In the genomic region with DNA sequence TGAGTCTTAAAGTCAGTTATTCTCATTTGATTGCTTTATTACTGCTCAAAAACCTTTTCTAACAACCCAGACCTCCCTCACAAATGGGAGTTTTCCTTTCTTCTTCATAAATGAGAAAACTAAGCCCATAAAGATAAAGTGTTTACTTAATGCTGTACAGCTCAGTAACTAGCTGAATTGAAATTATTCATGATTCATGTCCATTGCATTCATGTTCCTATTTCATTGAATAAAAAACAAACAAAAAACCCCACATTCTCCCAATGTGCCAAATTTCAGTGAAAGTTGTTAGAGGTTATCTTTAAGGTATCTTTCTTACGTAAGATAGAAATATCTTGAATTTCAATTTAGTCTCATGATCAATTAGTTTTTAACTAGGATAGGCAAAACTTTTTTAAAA, we compare ENCODE assay signal across 30 cellular contexts. TPM values are rescaled to one million over a fixed set of nuclear protein-coding genes. Genes with fewer than 3 reads are reported as not detected.
A peak's percentile ranks its signal among the peaks of the same experiment; 100 is the strongest.
DNase-seq lines count a peak whose midpoint lies in the region; ATAC-seq and TF ChIP-seq lines count a peak whose summit lies in the region.
"Had no signal": no experiment of that assay in that cellular context is flagged by ENCODE, and none has a peak within 500 bp of the region (broad histone marks: within the 10 kb centered on the region; RNA-seq: fewer than 3 reads in every experiment).

No MANE protein-coding gene starts in this region.

- H2AFZ ChIP-seq in IMR-90 (replicated peaks; ENCODE audit: low read length, poor library complexity) (no peak overlapping the region), mesenchymal stem cell (ENCODE audit: low read depth, low read length) (no peak overlapping the region)

- H3K56ac ChIP-seq in IMR-90 (ENCODE audit: extremely low read depth, insufficient read depth, low read length) = no peak overlapping the region
- no peak overlapping the region for H3K56ac ChIP-seq in mesendoderm (ENCODE audit: low read length)

- H3K9me3 ChIP-seq in CD8-positive, alpha-beta T cell (ENCODE audit: low read length) = no peaks in the 10 kb centered on the region
- H3K9me3 ChIP-seq in IMR-90 (ENCODE audit: control insufficient read depth, insufficient read depth, low read length) (no peaks in the 10 kb centered on the region), mesenchymal stem cell (ENCODE audit: control insufficient read depth, low read length) (no peaks in the 10 kb centered on the region)
- H3K9me3 ChIP-seq: adrenal gland; BLaER1 treated with 17β-estradiol and CSF1 and Interleukin-3, amounts not matched to agents 10 nM and 100 nM; gastroesophageal sphincter; transverse colon had no signal

- H2BK5ac ChIP-seq in IMR-90 (ENCODE audit: low read depth, low read length, poor library complexity, severe bottlenecking) (no peak overlapping the region), mesenchymal stem cell (ENCODE audit: low read depth, low read length, poor library complexity, severe bottlenecking) (no peak overlapping the region), mesendoderm (ENCODE audit: low read length) (no peak overlapping the region)

- H3K79me1 ChIP-seq in IMR-90 (ENCODE audit: low read depth in 1 of 2, low read length in 2 of 2) (no peaks in the 10 kb centered on the region), mesenchymal stem cell (replicated peaks; ENCODE audit: low read length, poor library complexity, severe bottlenecking) (no peaks in the 10 kb centered on the region), mesendoderm (ENCODE audit: low read length) (no peaks in the 10 kb centered on the region)

- H3K36me3 Mint-ChIP-seq in CD8-positive, alpha-beta T cell = no peaks in the 10 kb centered on the region
- H3K36me3 Mint-ChIP-seq: memory B cell, T-cell had no signal

- no peaks in the 10 kb centered on the region for H4K20me1 ChIP-seq in IMR-90 (ENCODE audit: insufficient read depth, low read length)
- H4K20me1 ChIP-seq: BLaER1 treated with 17β-estradiol and CSF1 and Interleukin-3, amounts not matched to agents 10 nM and 100 nM had no signal

- DNase-seq in CD8-positive, alpha-beta T cell = no peak
- peak; percentile 48 for DNase-seq in IMR-90
- DNase-seq in astrocyte of the spinal cord (ENCODE audit: low read depth, low spot score) = peak; percentile 38
- peak; percentile 11 for DNase-seq in mesenchymal stem cell
- no peak for DNase-seq in mesendoderm
- no peak for DNase-seq in germinal center (ENCODE audit: low spot score)
- DNase-seq in head of caudate nucleus = no peak
- DNase-seq: ACHN; activated CD4-positive, CD25-positive, alpha-beta regulatory T cell treated with anti-CD3 and anti-CD28 coated beads, Interleukin-2, amount 50 U/mL, for 72 hours; activated gamma-delta T cell treated with Interleukin-2 at 50 U/mL for 16 hours; activated T-cell treated with anti-CD3 and anti-CD28 coated beads, Interleukin-2, amount 50 U/mL, for 1 hour; adrenal gland; dorsolateral prefrontal cortex; naive B cell; NCI-H1048; NCI-H1930; NCI-H2227 treated with DMSO at 0.1 percent for 48 hours; NCI-H82; occipital lobe; OCI-M1; SHP77 treated with DMSO at 0.1 percent for 48 hours; stimulated activated naive CD8-positive, alpha-beta T cell treated with anti-CD3 and anti-CD28 coated beads, Interleukin-15, amount 100 ng/mL, for 72 hours; T-cell; transverse colon had no signal

- H3K27me3 ChIP-seq in CD8-positive, alpha-beta T cell (ENCODE audit: insufficient read depth, low read length) = no peaks in the 10 kb centered on the region
- H3K27me3 ChIP-seq in IMR-90 (ENCODE audit: control insufficient read depth, insufficient read depth, low read length) = no peaks in the 10 kb centered on the region
- H3K27me3 ChIP-seq in mesenchymal stem cell (ENCODE audit: control insufficient read depth in 1 of 2, insufficient read depth in 1 of 2, low read length in 2 of 2) = no peaks in the 10 kb centered on the region
- no peaks in the 10 kb centered on the region for H3K27me3 ChIP-seq in mesendoderm (ENCODE audit: insufficient read depth, low read length, poor library complexity)
- H3K27me3 ChIP-seq: adrenal gland; BLaER1 treated with 17β-estradiol and CSF1 and Interleukin-3, amounts not matched to agents 10 nM and 100 nM; gastroesophageal sphincter; transverse colon had no signal

- H3K79me2 ChIP-seq in mesendoderm (ENCODE audit: control insufficient read depth, insufficient read depth, low read length) = no peaks in the 10 kb centered on the region

- dilution Hi-C loops in IMR-90 (cut with HindIII; ENCODE audit: low sequenced_read_pairs, unreplicated experiment) = no loop called here

- no peak for TF ChIP-seq CTCF in CD8-positive, alpha-beta T cell (IDR thresholded peaks at IDR 0.05)
- no peak for TF ChIP-seq CTCF in IMR-90 (conservative IDR thresholded peaks at IDR 0.05; ENCODE audit: low read depth, low read length)
- no peak for TF ChIP-seq CTCF in astrocyte of the spinal cord (IDR thresholded peaks at IDR 0.05; ENCODE audit: low read depth, low read length)

- H3K9me3 Mint-ChIP-seq in CD8-positive, alpha-beta T cell = no peaks in the 10 kb centered on the region
- H3K9me3 Mint-ChIP-seq: memory B cell, naive B cell, T-cell had no signal

- H2BK20ac ChIP-seq in IMR-90 (ENCODE audit: low read depth, low read length) = no peak overlapping the region

- H3K36me3 ChIP-seq in CD8-positive, alpha-beta T cell (ENCODE audit: insufficient read depth, low read length) = no peaks in the 10 kb centered on the region
- H3K36me3 ChIP-seq in IMR-90 (ENCODE audit: control insufficient read depth, insufficient read depth, low read length) (no peaks in the 10 kb centered on the region), mesenchymal stem cell (ENCODE audit: control insufficient read depth in 1 of 2, insufficient read depth in 2 of 2, low read depth in 1 of 2, low read length in 2 of 2) (no peaks in the 10 kb centered on the region), mesendoderm (ENCODE audit: control insufficient read depth, insufficient read depth, low read length) (no peaks in the 10 kb centered on the region)
- H3K36me3 ChIP-seq: adrenal gland; BLaER1 treated with 17β-estradiol and CSF1 and Interleukin-3, amounts not matched to agents 10 nM and 100 nM; gastroesophageal sphincter; transverse colon had no signal

- intact Hi-C loops in CD8-positive, alpha-beta T cell (cut with DNase I, micrococcal nuclease) = no loop called here
- intact Hi-C loops in IMR-90 (cut with micrococcal nuclease) = no loop called here
- intact Hi-C loops in head of caudate nucleus (cut with DNase I) = no loop called here

- no peak overlapping the region for H2BK120ac ChIP-seq in IMR-90 (ENCODE audit: low read depth, low read length)
- H2BK120ac ChIP-seq in mesenchymal stem cell (ENCODE audit: low read depth, low read length) = no peak overlapping the region
- H2BK120ac ChIP-seq in mesendoderm (ENCODE audit: low read depth, low read length) = no peak overlapping the region

- H3K4ac ChIP-seq in IMR-90 (ENCODE audit: low read depth, low read length) (no peak overlapping the region), mesenchymal stem cell (ENCODE audit: low read depth in 1 of 2, low read length in 2 of 2) (no peak overlapping the region), mesendoderm (ENCODE audit: low read depth, low read length) (no peak overlapping the region)

- H3K27ac Mint-ChIP-seq in CD8-positive, alpha-beta T cell = peak overlapping the region; percentile 14
- H3K27ac Mint-ChIP-seq: memory B cell, T-cell had no signal

- WGBS in IMR-90 (ENCODE audit: extremely low coverage in 2 of 2, insufficient read length in 1 of 2), 2 experiments = no CpG with 5 or more reads among the region's 1 CpG
- no CpG with 5 or more reads among the region's 1 CpG for WGBS in mesenchymal stem cell
- WGBS in mesendoderm (ENCODE audit: extremely low coverage, insufficient coverage, low lambda C conversion rate) = no CpG with 5 or more reads among the region's 1 CpG

- H3K4me2 ChIP-seq in IMR-90 (ENCODE audit: low read depth, low read length) (no peak overlapping the region), mesenchymal stem cell (ENCODE audit: low read length, poor library complexity, severe bottlenecking) (no peak overlapping the region), mesendoderm (ENCODE audit: low read length) (no peak overlapping the region)
- H3K4me2 ChIP-seq: BLaER1 treated with 17β-estradiol and CSF1 and Interleukin-3, amounts not matched to agents 10 nM and 100 nM; KMS-11 had no signal

- ATAC-seq in CD8-positive, alpha-beta T cell = no peak
- ATAC-seq in IMR-90 (ENCODE audit: low read depth) (peak; percentile 42), GM18505 (IDR thresholded peaks at IDR 0.05; ENCODE audit: unreplicated experiment) (no peak)
- ATAC-seq: gastroesophageal sphincter; stimulated activated naive CD8-positive, alpha-beta T cell treated with anti-CD3 and anti-CD28 coated beads, Interleukin-15, amount 100 ng/mL, for 72 hours; T-cell had no signal

- H3K4me1 ChIP-seq in CD8-positive, alpha-beta T cell (ENCODE audit: insufficient read depth, low read length) = peaks cover 7% of the 10 kb centered on the region
- H3K4me1 ChIP-seq in IMR-90 (ENCODE audit: control insufficient read depth, insufficient read depth, low read length) (peaks cover 4% of the 10 kb centered on the region), mesenchymal stem cell (ENCODE audit: control insufficient read depth, insufficient read depth, low read depth, low read length) (peaks cover 4% of the 10 kb centered on the region), mesendoderm (ENCODE audit: control insufficient read depth, low read depth, low read length) (no peaks in the 10 kb centered on the region)
- H3K4me1 ChIP-seq: adrenal gland had no signal

- H4K8ac ChIP-seq in IMR-90 (ENCODE audit: low read depth in 2 of 2, low read length in 2 of 2) = no peak overlapping the region
- no peak overlapping the region for H4K8ac ChIP-seq in mesenchymal stem cell (ENCODE audit: low read length)
- H4K8ac ChIP-seq in mesendoderm (ENCODE audit: low read depth, low read length) = no peak overlapping the region

- no TSS peak for BruUV-seq in IMR-90 (replicated peaks; lab: Mats Ljungman, UMichigan)

- POLR2A ChIA-PET in CD8-positive, alpha-beta T cell (lab: Charles Lee) = no interaction called here
- POLR2A ChIA-PET in IMR-90 (lab: Charles Lee; ENCODE audit: unreplicated experiment) = no interaction called here

- TF ChIP-seq RAD21 in IMR-90 (IDR thresholded peaks at IDR 0.05; ENCODE audit: low read length) = no peak

- H3K27ac ChIP-seq in CD8-positive, alpha-beta T cell (ENCODE audit: low read depth, low read length) = no peak overlapping the region
- H3K27ac ChIP-seq in IMR-90 (ENCODE audit: insufficient read depth, low read length) = no peak overlapping the region
- no peak overlapping the region for H3K27ac ChIP-seq in mesenchymal stem cell (ENCODE audit: low read length, poor library complexity, severe bottlenecking)
- no peak overlapping the region for H3K27ac ChIP-seq in mesendoderm (ENCODE audit: low read depth, low read length)
- H3K27ac ChIP-seq: adrenal gland; BLaER1 treated with 17β-estradiol and CSF1 and Interleukin-3, amounts not matched to agents 10 nM and 100 nM; dorsolateral prefrontal cortex; epithelial cell of prostate; gastroesophageal sphincter; KMS-11; transverse colon had no signal

- H3K4me1 Mint-ChIP-seq in CD8-positive, alpha-beta T cell (ENCODE audit: low read depth) = peaks cover 12% of the 10 kb centered on the region

- H4K5ac ChIP-seq in IMR-90 (ENCODE audit: low read depth, low read length) (no peak overlapping the region), mesendoderm (ENCODE audit: low read length) (no peak overlapping the region)

- TF ChIP-seq POLR2A in IMR-90 (IDR thresholded peaks at IDR 0.05; ENCODE audit: low read depth, low read length) (no peak), GM18505 (IDR thresholded peaks at IDR 0.05; ENCODE audit: borderline replicate concordance, extremely low read depth, insufficient read depth, insufficient read length) (no peak)

- H4K91ac ChIP-seq in IMR-90 (ENCODE audit: insufficient read depth, low read depth, low read length) (no peak overlapping the region), mesenchymal stem cell (ENCODE audit: low read length) (no peak overlapping the region)

- no peak overlapping the region for H3K4me3 Mint-ChIP-seq in CD8-positive, alpha-beta T cell
- H3K4me3 Mint-ChIP-seq: memory B cell; stimulated activated naive CD8-positive, alpha-beta T cell treated with anti-CD3 and anti-CD28 coated beads, Interleukin-15, amount 100 ng/mL, for 72 hours; T-cell had no signal

- in situ Hi-C loops in IMR-90 (cut with MboI; ENCODE audit: low sequenced_read_pairs) (no loop called here), astrocyte of the spinal cord (cut with HindIII; ENCODE audit: low sequenced_read_pairs) (no loop called here)

- no peak overlapping the region for H2AK5ac ChIP-seq in IMR-90 (ENCODE audit: low read depth, low read length)
- H2AK5ac ChIP-seq in mesenchymal stem cell (ENCODE audit: low read length, severe bottlenecking) = no peak overlapping the region
- H2AK5ac ChIP-seq in mesendoderm (ENCODE audit: low read length) = no peak overlapping the region

- no peaks in the 10 kb centered on the region for H3K27me3 Mint-ChIP-seq in CD8-positive, alpha-beta T cell (ENCODE audit: low read depth)
- H3K27me3 Mint-ChIP-seq: memory B cell; stimulated activated naive CD8-positive, alpha-beta T cell treated with anti-CD3 and anti-CD28 coated beads, Interleukin-15, amount 100 ng/mL, for 72 hours; T-cell had no signal

- no peak overlapping the region for H3K23ac ChIP-seq in IMR-90 (ENCODE audit: low read depth, low read length)
- no peak overlapping the region for H3K23ac ChIP-seq in mesenchymal stem cell (ENCODE audit: low read length in 2 of 2)
- H3K23ac ChIP-seq in mesendoderm (ENCODE audit: low read length) = no peak overlapping the region

- no peaks in the 10 kb centered on the region for H3K9me1 ChIP-seq in IMR-90 (ENCODE audit: insufficient read depth, low read length)

- H3K9ac ChIP-seq in IMR-90 (ENCODE audit: low read depth, low read length) = no peak overlapping the region
- no peak overlapping the region for H3K9ac ChIP-seq in mesenchymal stem cell (ENCODE audit: low read length)
- no peak overlapping the region for H3K9ac ChIP-seq in mesendoderm (ENCODE audit: low read length)
- H3K9ac ChIP-seq: BLaER1 treated with 17β-estradiol and CSF1 and Interleukin-3, amounts not matched to agents 10 nM and 100 nM; KMS-11 had no signal

- H3K14ac ChIP-seq in IMR-90 (replicated peaks; ENCODE audit: low read depth, low read length) (no peak overlapping the region), mesenchymal stem cell (ENCODE audit: low read length in 2 of 2) (no peak overlapping the region)

- H3K18ac ChIP-seq in IMR-90 (ENCODE audit: low read depth, low read length) (no peak overlapping the region), mesenchymal stem cell (ENCODE audit: low read depth in 1 of 2, low read length in 2 of 2) (no peak overlapping the region), mesendoderm (ENCODE audit: low read length) (no peak overlapping the region)

- H2AK9ac ChIP-seq in IMR-90 (replicated peaks; ENCODE audit: low read depth, low read length, poor library complexity) = no peak overlapping the region

- H2BK15ac ChIP-seq in IMR-90 (ENCODE audit: low read depth, low read length) = no peak overlapping the region
- no peak overlapping the region for H2BK15ac ChIP-seq in mesenchymal stem cell (ENCODE audit: low read depth, poor library complexity, severe bottlenecking)
- no peak overlapping the region for H2BK15ac ChIP-seq in mesendoderm (replicated peaks; ENCODE audit: low read depth)

- no peak overlapping the region for H3K4me3 ChIP-seq in CD8-positive, alpha-beta T cell (ENCODE audit: low read depth, low read length)
- H3K4me3 ChIP-seq in IMR-90 (ENCODE audit: insufficient read depth, low read depth, low read length) (no peak overlapping the region), astrocyte of the spinal cord (ENCODE audit: low read depth, low read length) (no peak overlapping the region), mesenchymal stem cell (ENCODE audit: insufficient read depth in 1 of 2, low read depth in 1 of 2, low read length in 2 of 2) (no peak overlapping the region), mesendoderm (ENCODE audit: low read length) (no peak overlapping the region)
- H3K4me3 ChIP-seq: adrenal gland; BLaER1 treated with 17β-estradiol and CSF1 and Interleukin-3, amounts not matched to agents 10 nM and 100 nM; dorsolateral prefrontal cortex; gastroesophageal sphincter; transverse colon had no signal

- no peak overlapping the region for H2BK12ac ChIP-seq in mesenchymal stem cell (ENCODE audit: low read length in 2 of 2)

- CTCF ChIA-PET in CD8-positive, alpha-beta T cell (lab: Charles Lee) = no interaction called here
- CTCF ChIA-PET in IMR-90 (lab: Yijun Ruan, JAX) = no interaction called here

RNA-seq across cellular contexts. Expression of a gene that starts 2.8 kb away (rescaled TPM):
- total RNA-seq in CD8-positive, alpha-beta T cell = not detected
- total RNA-seq in IMR-90 (2012; rRNA removed) = not detected in 2 replicates
- polyA plus RNA-seq in IMR-90 (2012; rRNA removed) = not detected in 2 replicates
- not detected in 2 replicates for polyA plus RNA-seq in IMR-90 (2012; cell fraction: cytosol; rRNA removed)
- not detected in 2 replicates for polyA plus RNA-seq in IMR-90 (2012; cell fraction: nucleus; rRNA removed; ENCODE audit: low replicate concordance)
- polyA plus RNA-seq in mesenchymal stem cell (2013, experiment 1 of 2) = not detected
- not detected for polyA plus RNA-seq in mesenchymal stem cell (2013, experiment 2 of 2)
- not detected for polyA plus RNA-seq in mesendoderm (2013, experiment 1 of 2)
- not detected for polyA plus RNA-seq in mesendoderm (2013, experiment 2 of 2)
- total RNA-seq: occipital lobe had no signal
- polyA plus RNA-seq: adrenal gland had no signal

Comparison
In these comparisons a context has a peak if more than half of its experiments do, and no peak if none do; other contexts are left out.
1. DNase-seq: peak in IMR-90 (single experiment), astrocyte of the spinal cord (single experiment) and mesenchymal stem cell (single experiment); none in CD8-positive, alpha-beta T cell (0 of 7), mesendoderm (single experiment), germinal center (single experiment) and head of caudate nucleus (0 of 42).